9 cellular contexts compared by ENCODE assay signal in genomic region chr10:32955790-32956189, GRCh38. TPM values are rescaled to one million over a fixed set of nuclear protein-coding genes. Genes with fewer than 3 reads are reported as not detected.
A peak's percentile ranks its signal among the peaks of the same experiment; 100 is the strongest.
DNase-seq lines count a peak whose midpoint lies in the region; ATAC-seq and TF ChIP-seq lines count a peak whose summit lies in the region.
"Had no signal": no experiment of that assay in that cellular context is flagged by ENCODE, and none has a peak within 500 bp of the region (broad histone marks: within the 10 kb centered on the region; RNA-seq: fewer than 3 reads in every experiment).

No MANE protein-coding gene starts in this region.

- H3K27ac Mint-ChIP-seq in stimulated activated naive CD8-positive, alpha-beta T cell treated with anti-CD3 and anti-CD28 coated beads, Interleukin-15, Interleukin-2, amounts not matched to agents 100 ng/mL and 50 ng/mL, for 24 hours, result no peak overlapping the region
- H3K27ac Mint-ChIP-seq in chondrocyte (ENCODE audit: unreplicated experiment) (peak overlapping the region; percentile 84), mesothelial cell of epicardium (no peak overlapping the region)

- no peaks in the 10 kb centered on the region for H3K9me3 Mint-ChIP-seq in stimulated activated naive CD8-positive, alpha-beta T cell treated with anti-CD3 and anti-CD28 coated beads, Interleukin-15, Interleukin-2, amounts not matched to agents 100 ng/mL and 50 ng/mL, for 24 hours
- H3K9me3 Mint-ChIP-seq in chondrocyte (ENCODE audit: low read depth) (no peaks in the 10 kb centered on the region), mesothelial cell of epicardium (no peaks in the 10 kb centered on the region)

- no peak for ATAC-seq in stimulated activated naive CD8-positive, alpha-beta T cell treated with anti-CD3 and anti-CD28 coated beads, Interleukin-15, Interleukin-2, amounts not matched to agents 100 U/mL and 50 U/mL, for 24 hours
- ATAC-seq in GM21447 (IDR thresholded peaks at IDR 0.05; ENCODE audit: unreplicated experiment) (no peak), HG02571 (IDR thresholded peaks at IDR 0.05; ENCODE audit: unreplicated experiment) (no peak)

- peaks cover 15% of the 10 kb centered on the region for H3K36me3 Mint-ChIP-seq in stimulated activated naive CD8-positive, alpha-beta T cell treated with anti-CD3 and anti-CD28 coated beads, Interleukin-15, Interleukin-2, amounts not matched to agents 100 ng/mL and 50 ng/mL, for 24 hours (ENCODE audit: low read depth)
- no peaks in the 10 kb centered on the region for H3K36me3 Mint-ChIP-seq in chondrocyte (ENCODE audit: low read depth)
- H3K36me3 Mint-ChIP-seq in mesothelial cell of epicardium, result no peaks in the 10 kb centered on the region

- DNase-seq in stimulated activated naive CD8-positive, alpha-beta T cell treated with anti-CD3 and anti-CD28 coated beads, Interleukin-15, Interleukin-2, amounts not matched to agents 100 U/mL and 50 U/mL, for 24 hours, result no peak
- DNase-seq in chondrocyte (ENCODE audit: low spot score), result no peak
- no peak for DNase-seq in mesothelial cell of epicardium (ENCODE audit: low spot score in 2 of 2, unreplicated experiment in 2 of 2)
- no peak for DNase-seq in GM19238 (ENCODE audit: insufficient read length, low spot score)
- DNase-seq in HuH-7.5 (ENCODE audit: low spot score), result no peak
- DNase-seq: MM.1S had no signal

- H3K27me3 Mint-ChIP-seq in stimulated activated naive CD8-positive, alpha-beta T cell treated with anti-CD3 and anti-CD28 coated beads, Interleukin-15, Interleukin-2, amounts not matched to agents 100 ng/mL and 50 ng/mL, for 24 hours, result no peaks in the 10 kb centered on the region
- H3K27me3 Mint-ChIP-seq in chondrocyte (ENCODE audit: low read depth), result no peaks in the 10 kb centered on the region
- no peaks in the 10 kb centered on the region for H3K27me3 Mint-ChIP-seq in mesothelial cell of epicardium (ENCODE audit: low read depth)

- peaks cover 79% of the 10 kb centered on the region for H3K4me1 Mint-ChIP-seq in stimulated activated naive CD8-positive, alpha-beta T cell treated with anti-CD3 and anti-CD28 coated beads, Interleukin-15, Interleukin-2, amounts not matched to agents 100 ng/mL and 50 ng/mL, for 24 hours (ENCODE audit: low read depth)
- H3K4me1 Mint-ChIP-seq in chondrocyte (ENCODE audit: low read depth) (peaks cover 81% of the 10 kb centered on the region), mesothelial cell of epicardium (peaks cover 65% of the 10 kb centered on the region)

- H3K4me3 Mint-ChIP-seq in stimulated activated naive CD8-positive, alpha-beta T cell treated with anti-CD3 and anti-CD28 coated beads, Interleukin-15, Interleukin-2, amounts not matched to agents 100 ng/mL and 50 ng/mL, for 24 hours, result peak overlapping the region; percentile 85
- H3K4me3 Mint-ChIP-seq in chondrocyte (ENCODE audit: unreplicated experiment), result peak overlapping the region; percentile 77
- peak overlapping the region; percentile 76 for H3K4me3 Mint-ChIP-seq in mesothelial cell of epicardium

- TF ChIP-seq CTCF in chondrocyte (IDR thresholded peaks at IDR 0.05) (no peak), mesothelial cell of epicardium (IDR thresholded peaks at IDR 0.05; ENCODE audit: unreplicated experiment) (no peak)

RNA-seq across cellular contexts. Expression of gene ITGB1, which starts 2.2 kb away (rescaled TPM):
- 951 to 1,280 TPM (median 1,183 TPM) in 3 replicates for total RNA-seq in chondrocyte
- 294 to 307 TPM (median 307 TPM) in 3 replicates for total RNA-seq in mesothelial cell of epicardium
